ENCODE assay signal across 16 cellular contexts in genomic region chr9:82124090-82124489, GRCh38.
DNase-seq lines count a peak whose midpoint lies in the region; ATAC-seq and TF ChIP-seq lines count a peak whose summit lies in the region.
"Had no signal": no experiment of that assay in that cellular context is flagged by ENCODE, and none has a peak within 500 bp of the region (broad histone marks: within the 10 kb centered on the region; RNA-seq: fewer than 3 reads in every experiment).

No MANE protein-coding gene starts in this region.

- no peaks in the 10 kb centered on the region for H3K9me2 ChIP-seq in PC-3 (replicated peaks; ENCODE audit: low read length)

- H3F3A ChIP-seq in PC-3 (ENCODE audit: low read length, unreplicated experiment), result no peaks in the 10 kb centered on the region

- intact Hi-C loops in PC-3 (cut with micrococcal nuclease), result no loop called here

- no peaks in the 10 kb centered on the region; the same call in 1 of the 2 replicates for H3K4me1 ChIP-seq in PC-3 (ENCODE audit: insufficient read depth, low read length)
- H3K4me1 ChIP-seq: ascending aorta had no signal

- H3K4me3 ChIP-seq in PC-3 (ENCODE audit: low read length), result no peak overlapping the region
- H3K4me3 ChIP-seq: ascending aorta had no signal

- no peak overlapping the region for H3K4me2 ChIP-seq in PC-3 (ENCODE audit: low read length)

- no peak overlapping the region for H2AFZ ChIP-seq in PC-3 (ENCODE audit: low read length)

- H3K27ac ChIP-seq in PC-3 (ENCODE audit: low read length), result no peak overlapping the region
- H3K27ac ChIP-seq: ascending aorta had no signal

- H3K4me3 Mint-ChIP-seq in activated T-cell treated with anti-CD3 and anti-CD28 coated beads, Interleukin-2, amount 50 U/mL, for 4 hours, result no peak overlapping the region
- H3K4me3 Mint-ChIP-seq: activated CD4-positive, alpha-beta T cell treated with anti-CD3 and anti-CD28 coated beads for 36 hours; activated T-helper 1 cell treated with anti-CD3 and anti-CD28 coated beads, Interleukin-12 subunit alpha, Interleukin-12 subunit beta, Interleukin-2, Interleukin-4 antibody, amounts not matched to agents 30 ng/mL and 10 ng/mL and 1 ng/mL, durations not matched to agents 14 hours and 24 hours and 36 hours; CD4-positive, CD25-positive, alpha-beta regulatory T cell had no signal

- H3K27me3 Mint-ChIP-seq in activated T-cell treated with anti-CD3 and anti-CD28 coated beads, Interleukin-2, amount 50 U/mL, for 4 hours (ENCODE audit: low read depth), result no peaks in the 10 kb centered on the region
- H3K27me3 Mint-ChIP-seq: activated CD4-positive, alpha-beta T cell treated with anti-CD3 and anti-CD28 coated beads for 36 hours; CD4-positive, CD25-positive, alpha-beta regulatory T cell had no signal

- no peak overlapping the region for H3K9ac ChIP-seq in PC-3 (ENCODE audit: low read length)

- POLR2A ChIA-PET in PC-3 (lab: Charles Lee; ENCODE audit: unreplicated experiment), result no interaction called here

- CTCF ChIA-PET in PC-3 (lab: Charles Lee), result no interaction called here

- ATAC-seq in PC-3 (no peak), HG02798 (IDR thresholded peaks at IDR 0.05; ENCODE audit: poor library complexity, unreplicated experiment) (no peak)
- no peak for ATAC-seq in activated T-cell treated with anti-CD3 and anti-CD28 coated beads, Interleukin-2, amount 50 U/mL, for 4 hours
- ATAC-seq: activated CD4-positive, alpha-beta T cell treated with anti-CD3 and anti-CD28 coated beads for 36 hours had no signal

- no peaks in the 10 kb centered on the region for H3K27me3 ChIP-seq in PC-3 (ENCODE audit: low read length)
- H3K27me3 ChIP-seq: ascending aorta had no signal

- DNase-seq in Daoy (ENCODE audit: low read depth) (peak; percentile 60), PC-3 (peak; percentile 53), dedifferentiated amniotic fluid mesenchymal stem cell (ENCODE audit: extremely low spot score) (peak; percentile 45), non-pigmented ciliary epithelial cell (ENCODE audit: low read depth) (peak; percentile 70)
- no peak for DNase-seq in activated CD8-positive, alpha-beta memory T cell treated with anti-CD3 and anti-CD28 coated beads for 24 hours
- DNase-seq in activated CD8-positive, alpha-beta memory T cell treated with anti-CD3 and anti-CD28 coated beads, Interleukin-2, amount 50 U/mL, for 4 hours, result no peak
- DNase-seq in activated T-cell treated with anti-CD3 and anti-CD28 coated beads, Interleukin-2, amount 50 U/mL, for 4 hours, result no peak
- DNase-seq: activated CD4-positive, alpha-beta T cell treated with anti-CD3 and anti-CD28 coated beads for 36 hours; CD4-positive, CD25-positive, alpha-beta regulatory T cell; effector CD4-positive, alpha-beta T cell; GOT3; NCI-H187; NCI-H526 had no signal

- no TSS peak for BruUV-seq in PC-3 (replicated peaks; lab: Mats Ljungman, UMichigan)

- no peaks in the 10 kb centered on the region for H3K79me2 ChIP-seq in PC-3 (ENCODE audit: low read length)

- no peak for TF ChIP-seq CTCF in PC-3 (conservative IDR thresholded peaks at IDR 0.05; ENCODE audit: low read depth, low read length)

- H3K9me3 Mint-ChIP-seq in activated T-cell treated with anti-CD3 and anti-CD28 coated beads, Interleukin-2, amount 50 U/mL, for 4 hours, result no peaks in the 10 kb centered on the region
- H3K9me3 Mint-ChIP-seq: activated T-helper 1 cell treated with anti-CD3 and anti-CD28 coated beads, Interleukin-12 subunit alpha, Interleukin-12 subunit beta, Interleukin-2, Interleukin-4 antibody, amounts not matched to agents 30 ng/mL and 10 ng/mL and 1 ng/mL, durations not matched to agents 14 hours and 24 hours and 36 hours had no signal

- no peaks in the 10 kb centered on the region for H4K20me1 ChIP-seq in PC-3 (ENCODE audit: low read length)

- no peaks in the 10 kb centered on the region for H3K36me3 Mint-ChIP-seq in activated T-cell treated with anti-CD3 and anti-CD28 coated beads, Interleukin-2, amount 50 U/mL, for 4 hours (ENCODE audit: insufficient read depth)
- H3K36me3 Mint-ChIP-seq: CD4-positive, CD25-positive, alpha-beta regulatory T cell had no signal

- no peaks in the 10 kb centered on the region for H3K9me3 ChIP-seq in PC-3 (ENCODE audit: low read length)
- H3K9me3 ChIP-seq: ascending aorta had no signal

- no peaks in the 10 kb centered on the region for H3K36me3 ChIP-seq in PC-3 (ENCODE audit: low read depth, low read length)
- H3K36me3 ChIP-seq: ascending aorta had no signal

- H3K4me1 Mint-ChIP-seq in activated T-cell treated with anti-CD3 and anti-CD28 coated beads, Interleukin-2, amount 50 U/mL, for 4 hours (ENCODE audit: low read depth), result no peaks in the 10 kb centered on the region
- H3K4me1 Mint-ChIP-seq: activated CD4-positive, alpha-beta T cell treated with anti-CD3 and anti-CD28 coated beads for 36 hours; CD4-positive, CD25-positive, alpha-beta regulatory T cell had no signal

Comparison
In these comparisons a context has a peak if more than half of its experiments do, and no peak if none do; other contexts are left out.
1. DNase-seq: peak in Daoy (single experiment), PC-3 (single experiment), dedifferentiated amniotic fluid mesenchymal stem cell (single experiment) and non-pigmented ciliary epithelial cell (single experiment); none in activated CD8-positive, alpha-beta memory T cell treated with anti-CD3 and anti-CD28 coated beads for 24 hours (single experiment), activated CD8-positive, alpha-beta memory T cell treated with anti-CD3 and anti-CD28 coated beads, Interleukin-2, amount 50 U/mL, for 4 hours (single experiment) and activated T-cell treated with anti-CD3 and anti-CD28 coated beads, Interleukin-2, amount 50 U/mL, for 4 hours (single experiment).